Comparison of ENCODE assay signal across 13 cellular contexts in genomic region chr1:214438530-214438929, GRCh38.
A peak's percentile ranks its signal among the peaks of the same experiment; 100 is the strongest.
DNase-seq lines count a peak whose midpoint lies in the region; ATAC-seq and TF ChIP-seq lines count a peak whose summit lies in the region.
"Had no signal": no experiment of that assay in that cellular context is flagged by ENCODE, and none has a peak within 500 bp of the region (broad histone marks: within the 10 kb centered on the region; RNA-seq: fewer than 3 reads in every experiment).

No MANE protein-coding gene starts in this region.

- TF ChIP-seq CTCF in gastrocnemius medialis (IDR thresholded peaks at IDR 0.05 in 4 of 5, conservative IDR thresholded peaks at IDR 0.05 in 1 of 5) (no peak), Peyer's patch (IDR thresholded peaks at IDR 0.05) (no peak), GM13976 (IDR thresholded peaks at IDR 0.05; ENCODE audit: borderline replicate concordance, control extremely low read depth, extremely low read depth, insufficient read depth, missing control alignments) (no peak)

- H3K4me1 Mint-ChIP-seq in activated CD8-positive, alpha-beta memory T cell treated with anti-CD3 and anti-CD28 coated beads, Interleukin-2, amount 10 ng/mL, durations not matched to agents 7 days and 5 days, result peaks cover 43% of the 10 kb centered on the region
- peaks cover 30% of the 10 kb centered on the region for H3K4me1 Mint-ChIP-seq in activated naive CD8-positive, alpha-beta T cell (ENCODE audit: low read depth)

- no peaks in the 10 kb centered on the region for H3K27me3 ChIP-seq in gastrocnemius medialis
- H3K27me3 ChIP-seq in Peyer's patch, result peaks cover 0 to 4% of the 10 kb centered on the region in 2 donors
- H3K27me3 ChIP-seq: heart left ventricle had no signal

- ATAC-seq in activated CD8-positive, alpha-beta memory T cell treated with anti-CD3 and anti-CD28 coated beads, Interleukin-2, amount 10 ng/mL, durations not matched to agents 7 days and 5 days, result peak; percentile 29
- ATAC-seq in HG03175 (IDR thresholded peaks at IDR 0.05; ENCODE audit: unreplicated experiment) (peak; percentile 32), gastrocnemius medialis (peak in 1 of 2 donors; percentile 42)

- in situ Hi-C loops in gastrocnemius medialis (cut with MboI; ENCODE audit: low sequenced_read_pairs in 4 of 4), result no loop called here
- in situ Hi-C loops in GM13976 (cut with MboI; ENCODE audit: low sequenced_read_pairs, unreplicated experiment), result no loop called here

- peak overlapping the region; percentile 79 for H3K27ac Mint-ChIP-seq in activated CD8-positive, alpha-beta memory T cell treated with anti-CD3 and anti-CD28 coated beads, Interleukin-2, amount 10 ng/mL, durations not matched to agents 7 days and 5 days
- H3K27ac Mint-ChIP-seq in activated naive CD8-positive, alpha-beta T cell, result peak overlapping the region; percentile 88
- H3K27ac Mint-ChIP-seq: dendritic cell treated with granulocyte-macrophage colony-stimulating factor and Interleukin-4, amounts not matched to agents 40 ng/mL and 50 ng/mL, for 4 days had no signal

- peaks cover 13% of the 10 kb centered on the region for H3K27me3 Mint-ChIP-seq in activated CD8-positive, alpha-beta memory T cell treated with anti-CD3 and anti-CD28 coated beads, Interleukin-2, amount 10 ng/mL, durations not matched to agents 7 days and 5 days
- H3K27me3 Mint-ChIP-seq in activated naive CD8-positive, alpha-beta T cell, result peaks cover 5% of the 10 kb centered on the region
- H3K27me3 Mint-ChIP-seq: dendritic cell treated with granulocyte-macrophage colony-stimulating factor and Interleukin-4, amounts not matched to agents 40 ng/mL and 50 ng/mL, for 4 days had no signal

- peak overlapping the region; percentile 80 to 93 (median 87) for H3K27ac ChIP-seq in gastrocnemius medialis
- no peak overlapping the region for H3K27ac ChIP-seq in Peyer's patch
- H3K27ac ChIP-seq: GM23248 had no signal

- peak in 1 of 2 donors; percentile 8 for TF ChIP-seq POLR2A in gastrocnemius medialis (IDR thresholded peaks at IDR 0.05)
- no peak for TF ChIP-seq POLR2A in Peyer's patch (IDR thresholded peaks at IDR 0.05)

- H3K9me3 ChIP-seq in gastrocnemius medialis, result no peaks in the 10 kb centered on the region
- no peaks in the 10 kb centered on the region for H3K9me3 ChIP-seq in Peyer's patch
- H3K9me3 ChIP-seq: heart left ventricle had no signal

- H3K36me3 ChIP-seq in gastrocnemius medialis, result no peaks in the 10 kb centered on the region
- H3K36me3 ChIP-seq in Peyer's patch, result no peaks in the 10 kb centered on the region
- H3K36me3 ChIP-seq: heart left ventricle had no signal

- intact Hi-C loops in gastrocnemius medialis (cut with DNase I; ENCODE audit: low total_unique reads), result loop anchor here (2.0 to 5.0 kb wide), 4 partner anchors 52 to 176 kb away; no protein-coding TSS in a partner anchor

- CTCF ChIA-PET in activated CD8-positive, alpha-beta memory T cell treated with anti-CD3 and anti-CD28 coated beads, Interleukin-2, amount 10 ng/mL, durations not matched to agents 7 days and 5 days (lab: Charles Lee), result interaction anchor here (0.9 to 2.0 kb wide), 6 partner anchors 10 to 106 kb away, joined by 3 to 11 read pairs (median 3); no protein-coding TSS in a partner anchor

- H3K9me3 Mint-ChIP-seq in activated CD8-positive, alpha-beta memory T cell treated with anti-CD3 and anti-CD28 coated beads, Interleukin-2, amount 10 ng/mL, durations not matched to agents 7 days and 5 days (ENCODE audit: low read depth), result peaks cover 3% of the 10 kb centered on the region
- no peaks in the 10 kb centered on the region for H3K9me3 Mint-ChIP-seq in activated naive CD8-positive, alpha-beta T cell (ENCODE audit: low read depth)
- H3K9me3 Mint-ChIP-seq: dendritic cell treated with granulocyte-macrophage colony-stimulating factor and Interleukin-4, amounts not matched to agents 40 ng/mL and 50 ng/mL, for 4 days had no signal

- H3K4me3 Mint-ChIP-seq in activated CD8-positive, alpha-beta memory T cell treated with anti-CD3 and anti-CD28 coated beads, Interleukin-2, amount 10 ng/mL, durations not matched to agents 7 days and 5 days, result peak overlapping the region; percentile 55
- H3K4me3 Mint-ChIP-seq in activated naive CD8-positive, alpha-beta T cell, result no peak overlapping the region
- H3K4me3 Mint-ChIP-seq: dendritic cell treated with granulocyte-macrophage colony-stimulating factor and Interleukin-4, amounts not matched to agents 40 ng/mL and 50 ng/mL, for 4 days had no signal

- peaks cover 2% of the 10 kb centered on the region for H3K36me3 Mint-ChIP-seq in activated CD8-positive, alpha-beta memory T cell treated with anti-CD3 and anti-CD28 coated beads, Interleukin-2, amount 10 ng/mL, durations not matched to agents 7 days and 5 days
- H3K36me3 Mint-ChIP-seq in activated naive CD8-positive, alpha-beta T cell, result peaks cover 2% of the 10 kb centered on the region

- no peak for DNase-seq in activated CD8-positive, alpha-beta memory T cell treated with anti-CD3 and anti-CD28 coated beads, Interleukin-2, amount 10 ng/mL, durations not matched to agents 7 days and 5 days
- no peak for DNase-seq in activated CD8-positive, alpha-beta memory T cell treated with anti-CD3 and anti-CD28 coated beads for 24 hours
- DNase-seq in gastrocnemius medialis (no peak), Peyer's patch (no peak), GM13976 (ENCODE audit: low spot score) (no peak), NCI-H345 treated with DMSO at 0.1 percent for 48 hours (lab: John Stamatoyannopoulos, UW; ENCODE audit: unreplicated experiment) (no peak)
- DNase-seq: activated T-cell treated with anti-CD3 and anti-CD28 coated beads for 4 hours; GM23248; stimulated activated naive CD4-positive, alpha-beta T cell had no signal

- H3K4me1 ChIP-seq in gastrocnemius medialis, result peaks cover 36 to 51% of the 10 kb centered on the region in 2 donors
- no peaks in the 10 kb centered on the region for H3K4me1 ChIP-seq in Peyer's patch

- H3K4me3 ChIP-seq in gastrocnemius medialis (no peak overlapping the region), Peyer's patch (no peak overlapping the region)
- H3K4me3 ChIP-seq: GM23248 had no signal

Comparison
In these comparisons a context has a peak if more than half of its experiments do, and no peak if none do; other contexts are left out.
1. H3K27ac ChIP-seq: peak in gastrocnemius medialis (4 of 4); none in Peyer's patch (0 of 4).